ENCODE assay signal across 9 cellular contexts in genomic region chr5:122895141-122895540, GRCh38.
"Had no signal": no experiment of that assay in that cellular context is flagged by ENCODE, and none has a peak within 500 bp of the region (broad histone marks: within the 10 kb centered on the region; RNA-seq: fewer than 3 reads in every experiment).

No MANE protein-coding gene starts in this region.

- H3K27ac Mint-ChIP-seq: H9, HFFc6 had no signal

- H3K4me1 Mint-ChIP-seq: H9 had no signal

- DNase-seq: GM23248, GOT3, H9, HCEC 1CT, HFFc6, KG1 had no signal

- H3K4me3 Mint-ChIP-seq: H9, HFFc6 had no signal

- H3K9ac ChIP-seq: GM23248 had no signal

- H3K9me3 Mint-ChIP-seq: H9, HFFc6 had no signal

- ATAC-seq: K562 had no signal

- FAIRE-seq: H54, K562 had no signal

- H3K4me3 ChIP-seq: GM23248, K562 had no signal

- H3K27ac ChIP-seq: GM23248, HL-60 had no signal

- H2AFZ ChIP-seq: GM23248 had no signal
